ENCODE assay signal across 8 cellular contexts in genomic region chr7:140390466-140391190, GRCh38. TPM values are rescaled to one million over a fixed set of nuclear protein-coding genes. Genes with fewer than 3 reads are reported as not detected.
DNase-seq lines count a peak whose midpoint lies in the region; ATAC-seq and TF ChIP-seq lines count a peak whose summit lies in the region.

No MANE protein-coding gene starts in this region.

- intact Hi-C loops in heart left ventricle (cut with DNase I): no loop called here

- TF ChIP-seq POLR2A in heart left ventricle (IDR thresholded peaks at IDR 0.05): no peak

- TF ChIP-seq CTCF in heart left ventricle (IDR thresholded peaks at IDR 0.05) (no peak), right atrium auricular region (IDR thresholded peaks at IDR 0.05) (no peak)

- H3K4me3 Mint-ChIP-seq in activated T-helper 17 cell treated with anti-CD3 and anti-CD28 coated beads, Interleukin-2, amount 50 U/mL, for 72 hours: no peak overlapping the region

- WGBS in heart left ventricle, 4 donors: 88 to 95% (median 92%) methylated on average over 8 of the region's 8 CpGs

- H3K4me1 Mint-ChIP-seq in activated T-helper 17 cell treated with anti-CD3 and anti-CD28 coated beads, Interleukin-2, amount 50 U/mL, for 72 hours: no peaks in the 10 kb centered on the region

- peaks cover 5% of the 10 kb centered on the region for H3K36me3 Mint-ChIP-seq in activated T-helper 17 cell treated with anti-CD3 and anti-CD28 coated beads, Interleukin-2, amount 50 U/mL, for 72 hours (ENCODE audit: low read depth)

- DNase-seq in heart left ventricle (no peak), right atrium auricular region (ENCODE audit: low spot score) (no peak), stromal cell of bone marrow (ENCODE audit: low read depth) (peak; percentile 34), NCI-H1417 (lab: John Stamatoyannopoulos, UW) (no peak), NCI-H748 treated with DMSO at 0.1 percent for 48 hours (lab: John Stamatoyannopoulos, UW) (no peak)
- no peak for DNase-seq in stimulated activated CD4-positive, alpha-beta T cell treated with anti-CD3 and anti-CD28 coated beads, Interleukin-2, amount 100 ng/mL, for 48 hours

- H3K9me3 ChIP-seq in heart left ventricle (no peaks in the 10 kb centered on the region), right atrium auricular region (no peaks in the 10 kb centered on the region)

- H3K36me3 ChIP-seq in heart left ventricle (peaks cover 0 to 8% (median 0%) of the 10 kb centered on the region in 9 donors), right atrium auricular region (no peaks in the 10 kb centered on the region)

- peak in 3 of 4 donors; percentile 16 to 59 (median 42) for ATAC-seq in heart left ventricle
- ATAC-seq in HG03103 (IDR thresholded peaks at IDR 0.05; ENCODE audit: low read depth, unreplicated experiment): peak; percentile 69
- peak; percentile 59 for ATAC-seq in activated T-helper 17 cell treated with anti-CD3 and anti-CD28 coated beads, Interleukin-2, amount 50 U/mL, for 72 hours (replicated peaks)

- H3K4me1 ChIP-seq in heart left ventricle (peaks cover 0 to 30% (median 0%) of the 10 kb centered on the region in 12 donors), right atrium auricular region (no peaks in the 10 kb centered on the region)

- H3K27me3 ChIP-seq in heart left ventricle: peaks cover 0 to 5% (median 0%) of the 10 kb centered on the region in 9 donors
- no peaks in the 10 kb centered on the region for H3K27me3 ChIP-seq in right atrium auricular region

- H3K27ac ChIP-seq in heart left ventricle (peak overlapping the region in 1 of 12 donors; percentile 8), right atrium auricular region (no peak overlapping the region)

- no peak overlapping the region for H3K4me3 ChIP-seq in heart left ventricle
- no peak overlapping the region for H3K4me3 ChIP-seq in right atrium auricular region

- no peaks in the 10 kb centered on the region for H3K9me3 Mint-ChIP-seq in activated T-helper 17 cell treated with anti-CD3 and anti-CD28 coated beads, Interleukin-2, amount 50 U/mL, for 72 hours

- H3K27ac Mint-ChIP-seq in activated T-helper 17 cell treated with anti-CD3 and anti-CD28 coated beads, Interleukin-2, amount 50 U/mL, for 72 hours: no peak overlapping the region

- H3K27me3 Mint-ChIP-seq in activated T-helper 17 cell treated with anti-CD3 and anti-CD28 coated beads, Interleukin-2, amount 50 U/mL, for 72 hours: no peaks in the 10 kb centered on the region

RNA-seq across cellular contexts. Expression of gene SLC37A3, which starts 7.7 kb away (rescaled TPM):
- total RNA-seq in heart left ventricle (10 to 100 TPM in 5 of 9 donors, 1 to 10 TPM in 4; 6.5 to 16.1 (median 10.0) TPM), right atrium auricular region (10 to 100 TPM; 20.1 to 26.6 TPM)
- polyA plus RNA-seq in heart left ventricle: 1 to 10 TPM; 6.8 to 9.5 TPM
- total RNA-seq in activated T-helper 17 cell treated with anti-CD3 and anti-CD28 coated beads, Interleukin-2, amount 50 U/mL, for 72 hours: 10 to 100 TPM; 41.8 to 55.1 TPM

RNA-seq across cellular contexts. Expression of gene RAB19, which starts 13.2 kb away (rescaled TPM):
- total RNA-seq in heart left ventricle (not detected), right atrium auricular region (not detected)
- polyA plus RNA-seq in heart left ventricle: not detected
- total RNA-seq in activated T-helper 17 cell treated with anti-CD3 and anti-CD28 coated beads, Interleukin-2, amount 50 U/mL, for 72 hours: 1 to 10 TPM; 4.5 to 7.2 TPM

Comparison
In these comparisons a context has a peak if more than half of its experiments do, and no peak if none do; other contexts are left out.
1. RNA of gene RAB19, which starts 13.2 kb away (total RNA-seq): 4.5 to 7.2 TPM in activated T-helper 17 cell treated with anti-CD3 and anti-CD28 coated beads, Interleukin-2, amount 50 U/mL, for 72 hours; not detected in right atrium auricular region and not detected in heart left ventricle; every median in the first group is over 4 times any median in the second.
2. Peak in every context shown above with its lines, with median percentiles within 50 percentile points of each other: ATAC-seq.